ENCODE assay signal across 18 cellular contexts in the genomic region with DNA sequence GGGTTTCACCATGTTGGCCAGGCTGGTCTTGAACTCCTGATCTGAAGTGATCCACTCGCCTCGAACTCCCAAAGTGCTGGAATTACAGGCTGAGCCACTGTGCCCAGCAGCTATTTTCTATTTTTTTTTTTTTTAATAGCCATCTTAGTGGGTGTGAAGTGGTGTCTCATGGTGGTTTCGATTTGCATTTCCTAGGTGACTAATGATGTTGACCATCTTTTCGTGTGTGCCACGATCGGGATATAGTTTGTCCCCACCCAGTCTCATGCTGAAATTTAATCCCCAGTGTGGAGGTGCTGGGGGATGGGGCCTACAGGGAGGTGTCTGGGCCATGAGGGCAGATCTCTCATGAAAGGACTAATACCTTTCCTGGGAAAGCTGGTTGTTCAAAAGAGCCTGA. TPM values are rescaled to one million over a fixed set of nuclear protein-coding genes. Genes with fewer than 3 reads are reported as not detected.
A peak's percentile ranks its signal among the peaks of the same experiment; 100 is the strongest.
DNase-seq lines count a peak whose midpoint lies in the region; TF ChIP-seq lines count a peak whose summit lies in the region.
"Had no signal": no experiment of that assay in that cellular context is flagged by ENCODE, and none has a peak within 500 bp of the region (broad histone marks: within the 10 kb centered on the region; RNA-seq: fewer than 3 reads in every experiment).

No MANE protein-coding gene starts in this region.

- H3K4me3 ChIP-seq in epithelial cell of esophagus (ENCODE audit: low read length): no peak overlapping the region

- TF ChIP-seq CTCF in epithelial cell of esophagus (IDR thresholded peaks at IDR 0.05; ENCODE audit: insufficient read depth, low read depth, low read length, missing control alignments): no peak

- DNase-seq in DMS53 (lab: John Stamatoyannopoulos, UW) (peak; percentile 72), ELR (ENCODE audit: low read depth) (peak; percentile 30), NCI-H526 treated with DMSO at 0.1 percent for 48 hours (lab: John Stamatoyannopoulos, UW) (peak; percentile 48), epithelial cell of esophagus (ENCODE audit: low read depth) (peak; percentile 64), activated gamma-delta T cell (lab: John Stamatoyannopoulos, UW) (no peak), GM19240 (ENCODE audit: insufficient read length, low spot score) (no peak), mesenteric fat pad (ENCODE audit: low spot score) (no peak)
- DNase-seq: ACHN, Caco-2, DMS153, NCI-H1105, NCI-H1694, NCI-H2171 treated with DMSO at 0.1 percent for 48 hours, NCI-H524, T-helper 1 cell, T1000 had no signal

RNA-seq across cellular contexts. Expression of gene MUC13, which starts 41.8 kb away (rescaled TPM):
- 0.58 TPM for total RNA-seq in mesenteric fat pad
- total RNA-seq: H1, Right ventricle myocardium inferior had no signal

Comparison
In these comparisons a context has a peak if more than half of its experiments do, and no peak if none do; other contexts are left out.
1. DNase-seq: peak in DMS53 (single experiment), ELR (single experiment), NCI-H526 treated with DMSO at 0.1 percent for 48 hours (single experiment) and epithelial cell of esophagus (single experiment); none in activated gamma-delta T cell (single experiment), GM19240 (single experiment) and mesenteric fat pad (single experiment).